Comparison of ENCODE assay signal across 9 cellular contexts in genomic region chr17:7352910-7353635, GRCh38. TPM values are rescaled to one million over a fixed set of nuclear protein-coding genes. Genes with fewer than 3 reads are reported as not detected.
DNase-seq lines count a peak whose midpoint lies in the region; ATAC-seq and TF ChIP-seq lines count a peak whose summit lies in the region.
"Had no signal": no experiment of that assay in that cellular context is flagged by ENCODE, and none has a peak within 500 bp of the region (broad histone marks: within the 10 kb centered on the region; RNA-seq: fewer than 3 reads in every experiment).

No MANE protein-coding gene starts in this region.

- H2BK20ac ChIP-seq in IMR-90 (ENCODE audit: low read depth, low read length) = no peak overlapping the region

- H3K4me1 ChIP-seq in IMR-90 (ENCODE audit: control insufficient read depth, insufficient read depth, low read length) = peaks cover 39% of the 10 kb centered on the region

- H3K36me3 ChIP-seq in IMR-90 (ENCODE audit: control insufficient read depth, insufficient read depth, low read length) = no peaks in the 10 kb centered on the region

- H3K4me3 Mint-ChIP-seq in natural killer cell = peak overlapping the region; percentile 97

- H3K27ac ChIP-seq in 22Rv1 = peak overlapping the region; percentile 91; the same call in 1 of the 2 replicates
- H3K27ac ChIP-seq in IMR-90 (ENCODE audit: insufficient read depth, low read length) = peak overlapping the region; percentile 95
- H3K27ac ChIP-seq in coronary artery = peak overlapping the region in 1 of 2 donors; percentile 99

- no peak for DNase-seq in IMR-90
- no peak for DNase-seq in coronary artery (ENCODE audit: low spot score)
- DNase-seq in natural killer cell = no peak
- no peak for DNase-seq in GM20000 (ENCODE audit: low spot score)
- no peak for DNase-seq in NCI-H526 (lab: John Stamatoyannopoulos, UW)
- DNase-seq in stimulated activated CD4-positive, alpha-beta T cell treated with anti-CD3 and anti-CD28 coated beads, Interleukin-4, amount 100 ng/mL, for 24 hours = no peak

- no peak overlapping the region for H3K56ac ChIP-seq in IMR-90 (ENCODE audit: extremely low read depth, insufficient read depth, low read length)

- peak overlapping the region; percentile 93; the same call in 1 of the 2 replicates for H3K23ac ChIP-seq in IMR-90 (ENCODE audit: low read depth, low read length)

- no peaks in the 10 kb centered on the region for H3K9me3 Mint-ChIP-seq in natural killer cell

- ATAC-seq in IMR-90 (ENCODE audit: low read depth) = no peak
- ATAC-seq in natural killer cell = no peak
- no peak for ATAC-seq in HG02763 (IDR thresholded peaks at IDR 0.05; ENCODE audit: unreplicated experiment)

- peaks cover 32% of the 10 kb centered on the region for H4K20me1 ChIP-seq in IMR-90 (ENCODE audit: insufficient read depth, low read length)

- POLR2A ChIA-PET in IMR-90 (lab: Charles Lee; ENCODE audit: unreplicated experiment) = no interaction called here

- H4K5ac ChIP-seq in IMR-90 (ENCODE audit: low read depth, low read length) = no peak overlapping the region

- H3K9me1 ChIP-seq in IMR-90 (ENCODE audit: insufficient read depth, low read length) = peaks cover 27% of the 10 kb centered on the region

- no peak overlapping the region for H3K18ac ChIP-seq in IMR-90 (ENCODE audit: low read depth, low read length)

- in situ Hi-C loops in IMR-90 (cut with MboI; ENCODE audit: low sequenced_read_pairs) = loop anchor here (10.0 kb wide), 1 partner anchor 202 kb away; the partner anchor contains the start of gene TNFSF13

- peak overlapping the region; percentile 93 for H3K4ac ChIP-seq in IMR-90 (ENCODE audit: low read depth, low read length)

- H2BK120ac ChIP-seq in IMR-90 (ENCODE audit: low read depth, low read length) = no peak overlapping the region

- no peaks in the 10 kb centered on the region for H3K27me3 ChIP-seq in IMR-90 (ENCODE audit: control insufficient read depth, insufficient read depth, low read length)

- H2AK9ac ChIP-seq in IMR-90 (replicated peaks; ENCODE audit: low read depth, low read length, poor library complexity) = peak overlapping the region; percentile 99

- H2BK15ac ChIP-seq in IMR-90 (ENCODE audit: low read depth, low read length) = 0 out of 3 replicates have a peak overlapping the region, but pooled peaks have one; percentile 96

- H3K14ac ChIP-seq in IMR-90 (replicated peaks; ENCODE audit: low read depth, low read length) = no peak overlapping the region

- TF ChIP-seq RAD21 in IMR-90 (IDR thresholded peaks at IDR 0.05; ENCODE audit: low read length) = no peak

- H2AFZ ChIP-seq in IMR-90 (replicated peaks; ENCODE audit: low read length, poor library complexity) = no peak overlapping the region

- H3K79me1 ChIP-seq in IMR-90 (ENCODE audit: low read depth in 1 of 2, low read length in 2 of 2) = peaks cover 24 to 63% of the 10 kb centered on the region in 2 experiments; a peak in 3 of 4 replicates

- peaks cover 9 to 50% of the 10 kb centered on the region in 2 donors for H3K4me1 Mint-ChIP-seq in natural killer cell

- H3K36me3 Mint-ChIP-seq in natural killer cell = no peaks in the 10 kb centered on the region

- intact Hi-C loops in IMR-90 (cut with micrococcal nuclease) (loop anchor here (5.0 kb wide), 3 partner anchors 84 to 484 kb away; partner anchors contain the start of genes FGF11, SENP3 and TMEM102), natural killer cell (cut with micrococcal nuclease) (loop anchor here (5.0 to 10.0 kb wide), 2 partner anchors 84 to 332 kb away; partner anchors contain the start of genes FGF11, TMEM102, TP53 and WRAP53)

- BruUV-seq in IMR-90 (replicated peaks; lab: Mats Ljungman, UMichigan) = no TSS peak

- peak overlapping the region; percentile 95 for H3K9ac ChIP-seq in IMR-90 (ENCODE audit: low read depth, low read length)

- H2AK5ac ChIP-seq in IMR-90 (ENCODE audit: low read depth, low read length) = peak overlapping the region; percentile 99; the same call in 1 of the 2 replicates

- no peaks in the 10 kb centered on the region for H3K27me3 Mint-ChIP-seq in natural killer cell (ENCODE audit: low read depth in 2 of 2)

- peak overlapping the region; percentile 12; the same call in 1 of the 2 replicates for H4K91ac ChIP-seq in IMR-90 (ENCODE audit: insufficient read depth, low read depth, low read length)

- TF ChIP-seq POLR2A in IMR-90 (IDR thresholded peaks at IDR 0.05; ENCODE audit: low read depth, low read length) = no peak

- no peaks in the 10 kb centered on the region for H3K9me3 ChIP-seq in IMR-90 (ENCODE audit: control insufficient read depth, insufficient read depth, low read length)

- H3K27ac Mint-ChIP-seq in natural killer cell = peak overlapping the region; percentile 89

- peak overlapping the region in 1 of 2 experiments; percentile 93; a peak in 1 of 4 replicates for H4K8ac ChIP-seq in IMR-90 (ENCODE audit: low read depth in 2 of 2, low read length in 2 of 2)

- H3K4me3 ChIP-seq in IMR-90 (ENCODE audit: insufficient read depth, low read depth, low read length) = peak overlapping the region; percentile 93
- peak overlapping the region; percentile 97 for H3K4me3 ChIP-seq in coronary artery

- peak overlapping the region; percentile 94 for H2BK5ac ChIP-seq in IMR-90 (ENCODE audit: low read depth, low read length, poor library complexity, severe bottlenecking)

- CTCF ChIA-PET in IMR-90 (lab: Yijun Ruan, JAX) = interaction anchor here (4.1 kb wide), 1 partner anchor 208 kb away, joined by 19 read pairs; the partner anchor contains the start of gene SENP3

- dilution Hi-C loops in IMR-90 (cut with HindIII; ENCODE audit: low sequenced_read_pairs, unreplicated experiment) = no loop called here

- TF ChIP-seq CTCF in 22Rv1 (IDR thresholded peaks at IDR 0.05) (no peak), IMR-90 (conservative IDR thresholded peaks at IDR 0.05; ENCODE audit: low read depth, low read length) (no peak), coronary artery (IDR thresholded peaks at IDR 0.05) (no peak), natural killer cell (IDR thresholded peaks at IDR 0.05) (no peak), GM20000 (IDR thresholded peaks at IDR 0.05; ENCODE audit: extremely low read depth, missing control alignments) (no peak)

- WGBS in IMR-90 (ENCODE audit: extremely low coverage in 2 of 2, insufficient read length in 1 of 2), 2 experiments = 95% methylated on average over 19 of the region's 37 CpGs; no CpG with 5 or more reads in 1 of the 2 experiments

- peak overlapping the region; percentile 89 for H3K4me2 ChIP-seq in IMR-90 (ENCODE audit: low read depth, low read length)

TF ChIP-seq in IMR-90, 13 proteins besides CTCF, POLR2A, EP300 and RAD21 (continues in another document):
- TF ChIP-seq RCOR1 (IDR thresholded peaks at IDR 0.05; ENCODE audit: insufficient replicate concordance, low read length) = no peak
- TF ChIP-seq, protein P1, sequence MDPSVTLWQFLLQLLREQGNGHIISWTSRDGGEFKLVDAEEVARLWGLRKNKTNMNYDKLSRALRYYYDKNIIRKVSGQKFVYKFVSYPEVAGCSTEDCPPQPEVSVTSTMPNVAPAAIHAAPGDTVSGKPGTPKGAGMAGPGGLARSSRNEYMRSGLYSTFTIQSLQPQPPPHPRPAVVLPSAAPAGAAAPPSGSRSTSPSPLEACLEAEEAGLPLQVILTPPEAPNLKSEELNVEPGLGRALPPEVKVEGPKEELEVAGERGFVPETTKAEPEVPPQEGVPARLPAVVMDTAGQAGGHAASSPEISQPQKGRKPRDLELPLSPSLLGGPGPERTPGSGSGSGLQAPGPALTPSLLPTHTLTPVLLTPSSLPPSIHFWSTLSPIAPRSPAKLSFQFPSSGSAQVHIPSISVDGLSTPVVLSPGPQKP (IDR thresholded peaks at IDR 0.05; ENCODE audit: borderline replicate concordance, low read depth, low read length) = no peak
- TF ChIP-seq BHLHE40 (IDR thresholded peaks at IDR 0.05; ENCODE audit: low read depth, low read length) = no peak
- TF ChIP-seq MXI1 (IDR thresholded peaks at IDR 0.05; ENCODE audit: borderline replicate concordance, low read depth, low read length) = no peak
- TF ChIP-seq NFE2L2 (IDR thresholded peaks at IDR 0.05; ENCODE audit: low read depth, low read length) = no peak
- TF ChIP-seq MAFK (IDR thresholded peaks at IDR 0.05; ENCODE audit: low read depth, low read length) = no peak
- TF ChIP-seq USF2 (IDR thresholded peaks at IDR 0.05; ENCODE audit: low read depth, low read length) = no peak
- no peak for TF ChIP-seq CHD1 (IDR thresholded peaks at IDR 0.05; ENCODE audit: low read depth, low read length)
- no peak for TF ChIP-seq RFX5 (IDR thresholded peaks at IDR 0.05; ENCODE audit: low read depth, low read length)
- no peak for TF ChIP-seq FOS (IDR thresholded peaks at IDR 0.05; ENCODE audit: low read depth, low read length)

RNA-seq across cellular contexts. Expression of gene KCTD11, which starts 1.1 kb away (rescaled TPM):
- total RNA-seq in IMR-90 (2012; rRNA removed) = 10.6 and 10.8 TPM in 2 replicates
- 14.4 and 16.4 TPM in 2 replicates for polyA plus RNA-seq in IMR-90 (2012; rRNA removed)
- 8.7 and 14.4 TPM in 2 replicates for polyA plus RNA-seq in IMR-90 (2012; cell fraction: cytosol; rRNA removed)
- 9.6 and 10.0 TPM in 2 replicates for polyA plus RNA-seq in IMR-90 (2012; cell fraction: nucleus; rRNA removed; ENCODE audit: low replicate concordance)
- total RNA-seq in natural killer cell = 1 to 10 TPM; 5.6 to 9.7 (median 8.3) TPM

RNA-seq across cellular contexts. Expression of gene TMEM95, which starts 1.9 kb away (rescaled TPM):
- total RNA-seq in IMR-90 (2012; rRNA removed) = not detected in 2 replicates
- polyA plus RNA-seq in IMR-90 (2012; rRNA removed) = not detected in 2 replicates
- polyA plus RNA-seq in IMR-90 (2012; cell fraction: cytosol; rRNA removed) = not detected in 2 replicates
- not detected in 2 replicates for polyA plus RNA-seq in IMR-90 (2012; cell fraction: nucleus; rRNA removed; ENCODE audit: low replicate concordance)
- not detected for total RNA-seq in natural killer cell
- total RNA-seq: endothelial cell of umbilical vein had no signal
- polyA plus RNA-seq: endothelial cell of umbilical vein had no signal

RNA-seq across cellular contexts. Expression of gene ACAP1, which starts 16.7 kb away (rescaled TPM):
- total RNA-seq in IMR-90 (2012; rRNA removed) = under 0.01 and 0.83 TPM in 2 replicates
- 2.1 and 2.3 TPM in 2 replicates for polyA plus RNA-seq in IMR-90 (2012; rRNA removed)
- 0.23 and 2.6 TPM in 2 replicates for polyA plus RNA-seq in IMR-90 (2012; cell fraction: cytosol; rRNA removed)
- 1.1 and 1.3 TPM in 2 replicates for polyA plus RNA-seq in IMR-90 (2012; cell fraction: nucleus; rRNA removed; ENCODE audit: low replicate concordance)
- 100 to 1,000 TPM; 526 to 590 (median 540) TPM for total RNA-seq in natural killer cell
- total RNA-seq: endothelial cell of umbilical vein had no signal

RNA-seq across cellular contexts. Expression of gene NEURL4, which starts 23.9 kb away (rescaled TPM):
- 8.4 and 9.2 TPM in 2 replicates for total RNA-seq in IMR-90 (2012; rRNA removed)
- polyA plus RNA-seq in IMR-90 (2012; rRNA removed) = 23.3 and 26.3 TPM in 2 replicates
- polyA plus RNA-seq in IMR-90 (2012; cell fraction: cytosol; rRNA removed) = 8.2 and 10.6 TPM in 2 replicates
- 135 and 269 TPM in 2 replicates for polyA plus RNA-seq in IMR-90 (2012; cell fraction: nucleus; rRNA removed; ENCODE audit: low replicate concordance)
- total RNA-seq in natural killer cell = 10 to 100 TPM; 48.9 to 57.9 (median 51.4) TPM

RNA-seq across cellular contexts. Expression of gene TNK1, which starts 27.8 kb away (rescaled TPM):
- under 0.01 and 0.54 TPM in 2 replicates for total RNA-seq in IMR-90 (2012; rRNA removed)
- polyA plus RNA-seq in IMR-90 (2012; rRNA removed) = 0.44 and 0.55 TPM in 2 replicates
- 0.53 and 0.74 TPM in 2 replicates for polyA plus RNA-seq in IMR-90 (2012; cell fraction: cytosol; rRNA removed)
- 0.96 and 3.2 TPM in 2 replicates for polyA plus RNA-seq in IMR-90 (2012; cell fraction: nucleus; rRNA removed; ENCODE audit: low replicate concordance)
- 1 to 10 TPM in 1 of 3 donors, under 1 TPM in 2; 0.18 to 1.7 (median 0.73) TPM for total RNA-seq in natural killer cell

Comparison
In these comparisons a context has a peak if more than half of its experiments do, and no peak if none do; other contexts are left out.
1. RNA of gene ACAP1, which starts 16.7 kb away (total RNA-seq): 526 to 590 TPM in natural killer cell; under 0.01 to 0.83 TPM in IMR-90; every median in the first group is over 100 times any median in the second.